8 cellular contexts compared by ENCODE assay signal in the genomic region with DNA sequence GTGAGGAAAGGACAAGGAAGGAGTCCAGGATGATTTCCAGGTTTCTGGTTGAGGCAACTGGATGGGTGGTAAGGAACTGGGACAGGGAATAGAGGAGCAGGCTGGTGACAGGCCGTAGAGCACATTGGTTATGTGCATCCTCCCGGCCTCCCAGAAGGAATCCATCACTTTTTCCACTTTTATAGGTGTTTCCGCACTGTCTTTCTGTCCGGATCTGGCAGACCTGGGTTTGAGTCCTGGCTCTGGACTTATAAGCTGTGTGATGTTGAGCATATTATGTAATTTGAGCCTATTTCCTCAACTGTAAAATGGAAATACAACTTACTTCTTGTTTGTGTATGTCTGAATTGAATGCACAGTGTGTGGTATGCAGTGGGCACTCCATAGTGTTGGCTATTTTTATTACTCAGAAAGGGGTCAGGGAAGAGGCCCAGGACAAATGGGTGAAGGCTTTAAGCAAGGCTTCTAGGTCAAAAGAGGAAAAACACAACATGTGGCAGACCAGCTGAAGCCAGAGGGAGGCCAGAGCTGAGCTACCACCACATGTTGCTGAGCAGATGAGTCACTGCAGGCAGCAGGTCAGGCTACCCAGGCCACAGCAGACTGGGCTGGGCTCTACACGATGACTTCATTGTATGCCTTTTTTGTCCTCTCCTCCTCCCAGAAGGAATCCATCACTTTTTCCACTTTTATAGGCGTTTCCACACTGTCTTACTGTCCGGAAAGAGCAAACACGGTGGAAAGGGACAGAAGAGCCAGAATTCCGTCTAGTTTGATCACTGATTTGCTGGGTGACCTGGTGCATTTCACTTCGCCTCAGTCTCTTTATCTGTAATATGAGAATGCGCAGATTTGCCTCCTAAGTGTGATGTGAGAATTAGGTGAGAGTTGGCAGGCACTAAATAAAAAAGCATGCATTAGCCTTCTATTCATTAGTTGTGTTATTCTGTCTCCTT. TPM values are rescaled to one million over a fixed set of nuclear protein-coding genes. Genes with fewer than 3 reads are reported as not detected.
A peak's percentile ranks its signal among the peaks of the same experiment; 100 is the strongest.
DNase-seq lines count a peak whose midpoint lies in the region; ATAC-seq and TF ChIP-seq lines count a peak whose summit lies in the region.

No MANE protein-coding gene starts in this region.

- H2AFZ ChIP-seq in DND-41 (ENCODE audit: low read depth, low read length), result peak overlapping the region; percentile 90
- peak overlapping the region; percentile 96 for H2AFZ ChIP-seq in neural progenitor cell (replicated peaks)

- H3K4me1 Mint-ChIP-seq in activated T-helper 2 cell treated with anti-CD3 and anti-CD28 coated beads, Interferon-gamma antibody, Interleukin-2, Interleukin-4, amounts not matched to agents 10 μg/mL and 5 μg/mL and 100 μg/mL, durations not matched to agents 14 hours and 24 hours and 36 hours (ENCODE audit: low read depth), result peaks cover 29% of the 10 kb centered on the region
- peaks cover 32% of the 10 kb centered on the region for H3K4me1 Mint-ChIP-seq in neural progenitor cell

- H3K9ac ChIP-seq in DND-41 (ENCODE audit: low read depth, low read length) (peak overlapping the region; percentile 65), neural progenitor cell (no peak overlapping the region)

- ATAC-seq in DND-41 (ENCODE audit: insufficient read depth, low read depth) (no peak), HG02642 (IDR thresholded peaks at IDR 0.05; ENCODE audit: poor library complexity, unreplicated experiment) (peak; percentile 28)

- intact Hi-C loops in activated T-helper 2 cell treated with anti-CD3 and anti-CD28 coated beads, Interferon-gamma antibody, Interleukin-2, Interleukin-4, amounts not matched to agents 10 μg/mL and 5 μg/mL and 100 μg/mL, durations not matched to agents 14 hours and 24 hours and 36 hours (cut with micrococcal nuclease), result loop anchor here (2.0 to 10.0 kb wide), 4 partner anchors 52 to 788 kb away; a partner anchor contains a TSS

- peak overlapping the region; percentile 71 for H3K4me2 ChIP-seq in DND-41 (ENCODE audit: insufficient read depth, low read length)
- peak overlapping the region; percentile 95 for H3K4me2 ChIP-seq in neural progenitor cell

- peaks cover 15% of the 10 kb centered on the region; the same call in 1 of the 2 replicates for H3K36me3 ChIP-seq in DND-41 (ENCODE audit: insufficient read depth, low read length)
- H3K36me3 ChIP-seq in neural progenitor cell, result no peaks in the 10 kb centered on the region

- peak overlapping the region; percentile 83 for H3K4me3 Mint-ChIP-seq in activated T-helper 2 cell treated with anti-CD3 and anti-CD28 coated beads, Interferon-gamma antibody, Interleukin-2, Interleukin-4, amounts not matched to agents 10 μg/mL and 5 μg/mL and 100 μg/mL, durations not matched to agents 14 hours and 24 hours and 36 hours (ENCODE audit: low read depth)
- H3K4me3 Mint-ChIP-seq in neural progenitor cell, result peak overlapping the region; percentile 91

- no peaks in the 10 kb centered on the region for H3K9me3 ChIP-seq in DND-41 (ENCODE audit: insufficient read depth, low read length, severe bottlenecking)
- H3K9me3 ChIP-seq in neural progenitor cell (ENCODE audit: low read depth), result no peaks in the 10 kb centered on the region

- H3F3A ChIP-seq in neural progenitor cell (ENCODE audit: low read depth), result peaks cover 30% of the 10 kb centered on the region

- peak overlapping the region; percentile 95 for H3K27ac Mint-ChIP-seq in activated T-helper 2 cell treated with anti-CD3 and anti-CD28 coated beads, Interferon-gamma antibody, Interleukin-2, Interleukin-4, amounts not matched to agents 10 μg/mL and 5 μg/mL and 100 μg/mL, durations not matched to agents 14 hours and 24 hours and 36 hours
- H3K27ac Mint-ChIP-seq in neural progenitor cell, result peak overlapping the region; percentile 75

- TF ChIP-seq CTCF in DND-41 (IDR thresholded peaks at IDR 0.05; ENCODE audit: borderline replicate concordance, extremely low read depth, low read length, poor library complexity, severe bottlenecking) (no peak), neural progenitor cell (IDR thresholded peaks at IDR 0.05) (no peak)

- peaks cover 30% of the 10 kb centered on the region for H3K4me1 ChIP-seq in DND-41 (ENCODE audit: insufficient read depth, low read length)
- peaks cover 15% of the 10 kb centered on the region for H3K4me1 ChIP-seq in neural progenitor cell

- H4K20me1 ChIP-seq in DND-41 (ENCODE audit: insufficient read depth, low read length), result no peaks in the 10 kb centered on the region
- peaks cover 31% of the 10 kb centered on the region for H4K20me1 ChIP-seq in neural progenitor cell (ENCODE audit: low read depth)

- H3K27me3 ChIP-seq in DND-41 (ENCODE audit: insufficient read depth, low read length, poor library complexity) (no peaks in the 10 kb centered on the region), neural progenitor cell (peaks cover 53% of the 10 kb centered on the region)

- H3K4me3 ChIP-seq in DND-41 (ENCODE audit: low read depth in 1 of 2, low read length in 2 of 2) (peak overlapping the region; percentile 18 to 58; a peak in 3 of 4 replicates), neural progenitor cell (peak overlapping the region; percentile 82)

- H3K27me3 Mint-ChIP-seq in activated T-helper 2 cell treated with anti-CD3 and anti-CD28 coated beads, Interferon-gamma antibody, Interleukin-2, Interleukin-4, amounts not matched to agents 10 μg/mL and 5 μg/mL and 100 μg/mL, durations not matched to agents 14 hours and 24 hours and 36 hours (ENCODE audit: low read depth), result no peaks in the 10 kb centered on the region
- H3K27me3 Mint-ChIP-seq in neural progenitor cell (ENCODE audit: insufficient read depth, low read depth), result peaks cover 12% of the 10 kb centered on the region

- peaks cover 37% of the 10 kb centered on the region for H3K79me2 ChIP-seq in DND-41 (ENCODE audit: insufficient read depth, low read length)
- peaks cover 37% of the 10 kb centered on the region for H3K79me2 ChIP-seq in neural progenitor cell (ENCODE audit: low read depth)

- peaks cover 14% of the 10 kb centered on the region for H3K36me3 Mint-ChIP-seq in activated T-helper 2 cell treated with anti-CD3 and anti-CD28 coated beads, Interferon-gamma antibody, Interleukin-2, Interleukin-4, amounts not matched to agents 10 μg/mL and 5 μg/mL and 100 μg/mL, durations not matched to agents 14 hours and 24 hours and 36 hours (ENCODE audit: low read depth)
- H3K36me3 Mint-ChIP-seq in neural progenitor cell, result peaks cover 9% of the 10 kb centered on the region

- no peaks in the 10 kb centered on the region for H3K9me3 Mint-ChIP-seq in activated T-helper 2 cell treated with anti-CD3 and anti-CD28 coated beads, Interferon-gamma antibody, Interleukin-2, Interleukin-4, amounts not matched to agents 10 μg/mL and 5 μg/mL and 100 μg/mL, durations not matched to agents 14 hours and 24 hours and 36 hours
- no peaks in the 10 kb centered on the region for H3K9me3 Mint-ChIP-seq in neural progenitor cell

- DNase-seq in DND-41, result no peak
- peak; percentile 85 for DNase-seq in NCI-H69 (lab: John Stamatoyannopoulos, UW)
- no peak for DNase-seq in activated T-helper 2 cell treated with anti-CD3 and anti-CD28 coated beads, Interferon-gamma antibody, Interleukin-2, Interleukin-4, amounts not matched to agents 10 μg/mL and 5 μg/mL and 100 μg/mL, durations not matched to agents 14 hours and 24 hours and 36 hours (ENCODE audit: low spot score)
- DNase-seq in globus pallidus (ENCODE audit: low spot score), result peak; percentile 35
- peak; percentile 38 for DNase-seq in neural progenitor cell (ENCODE audit: low spot score)
- no peak for DNase-seq in hippocampal formation (lab: John Stamatoyannopoulos, UW)
- no peak for DNase-seq in NCI-H1436 (lab: John Stamatoyannopoulos, UW)

- peak overlapping the region; percentile 73 for H3K27ac ChIP-seq in DND-41 (ENCODE audit: low read length)
- no peak overlapping the region for H3K27ac ChIP-seq in neural progenitor cell

RNA-seq across cellular contexts. Expression of a gene that starts 0.8 kb away (rescaled TPM):
- 33.4 and 38.6 TPM in 2 replicates for total RNA-seq in activated T-helper 2 cell treated with anti-CD3 and anti-CD28 coated beads, Interferon-gamma antibody, Interleukin-2, Interleukin-4, amounts not matched to agents 10 μg/mL and 5 μg/mL and 100 μg/mL, durations not matched to agents 14 hours and 24 hours and 36 hours
- total RNA-seq in neural progenitor cell (ENCODE audit: low replicate concordance), result 5.5 and 20.3 TPM in 2 replicates

RNA-seq across cellular contexts. Expression of a gene that starts 52.2 kb away (rescaled TPM):
- total RNA-seq in activated T-helper 2 cell treated with anti-CD3 and anti-CD28 coated beads, Interferon-gamma antibody, Interleukin-2, Interleukin-4, amounts not matched to agents 10 μg/mL and 5 μg/mL and 100 μg/mL, durations not matched to agents 14 hours and 24 hours and 36 hours, result 14.7 and 15.6 TPM in 2 replicates
- total RNA-seq in neural progenitor cell (ENCODE audit: low replicate concordance), result 10.0 and 15.0 TPM in 2 replicates

Comparison
In these comparisons a context has a peak if more than half of its experiments do, and no peak if none do; other contexts are left out.
1. DNase-seq: peak in NCI-H69 (single experiment), globus pallidus (single experiment) and neural progenitor cell (single experiment); none in DND-41 (single experiment), activated T-helper 2 cell treated with anti-CD3 and anti-CD28 coated beads, Interferon-gamma antibody, Interleukin-2, Interleukin-4, amounts not matched to agents 10 μg/mL and 5 μg/mL and 100 μg/mL, durations not matched to agents 14 hours and 24 hours and 36 hours (single experiment), hippocampal formation (0 of 2) and NCI-H1436 (single experiment).